In genomic region chr2:235984552-235984951, GRCh38 we compare ENCODE assay signal across 9 cellular contexts.
"Had no signal": no experiment of that assay in that cellular context is flagged by ENCODE, and none has a peak within 500 bp of the region (broad histone marks: within the 10 kb centered on the region; RNA-seq: fewer than 3 reads in every experiment).

No MANE protein-coding gene starts in this region.

- H3K36me3 ChIP-seq: HAP-1 had no signal

- H3K4me2 ChIP-seq: GM23338, KMS-11 had no signal

- H3K9ac ChIP-seq: KMS-11 had no signal

- ATAC-seq: GM23338, HCT116 had no signal

- H3K4me3 ChIP-seq: GM23338, HAP-1 had no signal

- H3K9me3 ChIP-seq: HAP-1 had no signal

- FAIRE-seq: H1, H54, HTR-8/SVneo had no signal

- H3K4me1 ChIP-seq: HAP-1 had no signal

- H2AFZ ChIP-seq: GM23338 had no signal

- DNase-seq: Karpas-422, KBM-7 had no signal

- H3K27ac ChIP-seq: KMS-11 had no signal
